8 cellular contexts compared by ENCODE assay signal in the genomic region with DNA sequence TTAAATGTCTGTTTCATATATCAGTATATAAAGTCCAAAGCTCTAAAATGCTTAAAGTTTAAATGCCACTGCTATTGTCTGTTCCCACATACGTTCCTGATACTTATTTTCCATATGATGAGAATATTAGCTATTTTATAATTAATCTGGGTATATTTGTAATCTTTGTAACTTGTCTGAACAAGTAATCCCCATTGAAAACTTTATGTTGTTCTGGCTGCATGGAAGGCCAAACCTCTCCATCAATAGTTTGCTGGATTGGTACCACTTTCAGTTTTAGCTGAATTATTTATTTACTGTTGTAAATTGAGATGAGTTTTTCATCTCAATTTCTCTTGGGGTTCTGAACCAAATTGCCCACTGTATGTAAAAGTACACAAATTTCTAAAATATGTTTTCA. TPM values are rescaled to one million over a fixed set of nuclear protein-coding genes. Genes with fewer than 3 reads are reported as not detected.
DNase-seq lines count a peak whose midpoint lies in the region; ATAC-seq, FAIRE-seq and TF ChIP-seq lines count a peak whose summit lies in the region.

No MANE protein-coding gene starts in this region.

- DNase-seq in GM06990 (ENCODE audit: extremely low read depth, insufficient read length) (no peak), Panc1 (ENCODE audit: low read depth, low spot score) (no peak), endothelial cell of umbilical vein (ENCODE audit: low read depth, low spot score) (peak; percentile 18), osteocyte (ENCODE audit: extremely low spot score, unreplicated experiment) (no peak), DMS53 (lab: John Stamatoyannopoulos, UW) (no peak), NCI-H2107 treated with DMSO at 0.1 percent for 48 hours (lab: John Stamatoyannopoulos, UW; ENCODE audit: unreplicated experiment) (no peak), Peyer's patch (no peak)

- peak overlapping the region; percentile 99 for H3K4me3 Mint-ChIP-seq in osteocyte (ENCODE audit: unreplicated experiment)

- H4K20me1 ChIP-seq in endothelial cell of umbilical vein (replicated peaks; ENCODE audit: control insufficient read depth, extremely low read depth, insufficient read depth, low read length) = no peaks in the 10 kb centered on the region

- intact Hi-C loops in Panc1 (cut with micrococcal nuclease; ENCODE audit: unreplicated experiment) (no loop called here), endothelial cell of umbilical vein (cut with micrococcal nuclease) (no loop called here)

- in situ Hi-C loops in Panc1 (cut with HindIII; ENCODE audit: low pct_unique_long_range_greater_than_20kb, low sequenced_read_pairs) = no loop called here

- H3K4me1 ChIP-seq in Panc1 (ENCODE audit: control insufficient read depth, insufficient read depth, low read length) (peaks cover 23% of the 10 kb centered on the region; the same call in 1 of the 2 replicates), endothelial cell of umbilical vein (ENCODE audit: control insufficient read depth, extremely low read depth, insufficient read depth, low read length) (peaks cover 25% of the 10 kb centered on the region), Peyer's patch (peaks cover 0 to 24% (median 0%) of the 10 kb centered on the region in 4 donors)

- no peak overlapping the region for H2AFZ ChIP-seq in endothelial cell of umbilical vein (ENCODE audit: low read depth, low read length)

- POLR2A ChIA-PET in Panc1 (lab: Charles Lee) (no interaction called here), endothelial cell of umbilical vein (lab: Charles Lee) (no interaction called here)

- TF ChIP-seq CTCF in GM06990 (IDR thresholded peaks at IDR 0.05; ENCODE audit: insufficient read depth, low read length, poor library complexity, severe bottlenecking) (no peak), Panc1 (IDR thresholded peaks at IDR 0.05) (no peak), endothelial cell of umbilical vein (IDR thresholded peaks at IDR 0.05; ENCODE audit: extremely low read depth in 1 of 2, insufficient read depth in 1 of 2, low read depth in 1 of 2, low read length in 2 of 2) (no peak), osteocyte (IDR thresholded peaks at IDR 0.05) (no peak), Peyer's patch (IDR thresholded peaks at IDR 0.05) (no peak)

- no peak for ATAC-seq in Panc1
- no peak for ATAC-seq in HG03520 (IDR thresholded peaks at IDR 0.05; ENCODE audit: unreplicated experiment)

- H3K4me1 Mint-ChIP-seq in osteocyte (ENCODE audit: unreplicated experiment) = peaks cover 43% of the 10 kb centered on the region

- H3K9me1 ChIP-seq in endothelial cell of umbilical vein (replicated peaks; ENCODE audit: control insufficient read depth, extremely low read depth, insufficient read depth, low read length) = no peaks in the 10 kb centered on the region

- peak overlapping the region; percentile 99 for H3K4me2 ChIP-seq in endothelial cell of umbilical vein (ENCODE audit: insufficient read depth, low read length)

- H3K27me3 Mint-ChIP-seq in osteocyte (ENCODE audit: unreplicated experiment) = no peaks in the 10 kb centered on the region

- peaks cover 5% of the 10 kb centered on the region for H3K36me3 Mint-ChIP-seq in osteocyte (ENCODE audit: unreplicated experiment)

- CTCF ChIA-PET in Panc1 (lab: Charles Lee) = no interaction called here
- CTCF ChIA-PET in endothelial cell of umbilical vein (lab: Charles Lee) = interaction anchor here (0.8 to 4.9 kb wide), 3 partner anchors 10 to 1551 kb away, joined by 3 to 59 read pairs (median 4); no protein-coding TSS in a partner anchor

- no peaks in the 10 kb centered on the region for H3K9me3 ChIP-seq in Panc1 (ENCODE audit: control insufficient read depth, insufficient read depth, low read depth, low read length)
- no peaks in the 10 kb centered on the region for H3K9me3 ChIP-seq in endothelial cell of umbilical vein (replicated peaks; ENCODE audit: control insufficient read depth, insufficient read depth, low read length)
- H3K9me3 ChIP-seq in Peyer's patch = no peaks in the 10 kb centered on the region

- peak overlapping the region; percentile 91 for H3K9ac ChIP-seq in endothelial cell of umbilical vein (replicated peaks; ENCODE audit: extremely low read depth, insufficient read depth, low read length)

- H3K27me3 ChIP-seq in GM06990 (replicated peaks; ENCODE audit: control insufficient read depth, insufficient read depth, low read length) (no peaks in the 10 kb centered on the region), Panc1 (ENCODE audit: control insufficient read depth, insufficient read depth, low read length) (no peaks in the 10 kb centered on the region), endothelial cell of umbilical vein (ENCODE audit: control insufficient read depth in 2 of 2, insufficient read depth in 2 of 2, low read length in 2 of 2) (no peaks in the 10 kb centered on the region), Peyer's patch (no peaks in the 10 kb centered on the region)

- 0 out of 2 replicates have a peak, but pooled peaks cover 1% of the 10 kb centered on the region for H3K36me3 ChIP-seq in GM06990 (ENCODE audit: control insufficient read depth, insufficient read depth, low read length)
- H3K36me3 ChIP-seq in Panc1 (ENCODE audit: control insufficient read depth, insufficient read depth, low read length) = peaks cover 2% of the 10 kb centered on the region; the same call in 1 of the 2 replicates
- no peaks in the 10 kb centered on the region for H3K36me3 ChIP-seq in endothelial cell of umbilical vein (ENCODE audit: control insufficient read depth in 2 of 2, extremely low read depth in 1 of 2, insufficient read depth in 2 of 2, low read length in 2 of 2)
- no peaks in the 10 kb centered on the region for H3K36me3 ChIP-seq in Peyer's patch

- H3K4me3 ChIP-seq in GM06990 (replicated peaks; ENCODE audit: low read depth, low read length) = peak overlapping the region; percentile 83
- peak overlapping the region; percentile 90 to 98 for H3K4me3 ChIP-seq in Panc1 (ENCODE audit: low read depth in 2 of 2, low read length in 2 of 2)
- H3K4me3 ChIP-seq in endothelial cell of umbilical vein (replicated peaks in 1 of 3; ENCODE audit: insufficient read depth in 1 of 3, low read depth in 1 of 3, low read length in 3 of 3) = peak overlapping the region; percentile 77 to 88 (median 88)
- peak overlapping the region in 2 of 4 donors; percentile 64 to 90 for H3K4me3 ChIP-seq in Peyer's patch

- H3K9me3 Mint-ChIP-seq in osteocyte (ENCODE audit: unreplicated experiment) = no peaks in the 10 kb centered on the region

- H3K79me2 ChIP-seq in endothelial cell of umbilical vein (ENCODE audit: control insufficient read depth, insufficient read depth, low read length) = peaks cover 64% of the 10 kb centered on the region

- BruUV-seq in Panc1 (replicated peaks; lab: Mats Ljungman, UMichigan) = no TSS peak
- BruUV-seq in endothelial cell of umbilical vein (replicated peaks; lab: Mats Ljungman, UMichigan) = no TSS peak

- H3K27ac ChIP-seq in Panc1 (ENCODE audit: low read length) = peak overlapping the region; percentile 93
- no peak overlapping the region for H3K27ac ChIP-seq in endothelial cell of umbilical vein (ENCODE audit: insufficient read depth, low read depth, low read length)
- peak overlapping the region in 2 of 4 donors; percentile 96 to 97 for H3K27ac ChIP-seq in Peyer's patch

- TF ChIP-seq POLR2A in endothelial cell of umbilical vein (IDR thresholded peaks at IDR 0.05; ENCODE audit: low read depth, low read length) (no peak), Peyer's patch (IDR thresholded peaks at IDR 0.05) (no peak)

- no peak for FAIRE-seq in endothelial cell of umbilical vein (lab: Jason Lieb, UNC)

- dilution Hi-C loops in endothelial cell of umbilical vein (cut with MboI; ENCODE audit: extremely low pct_ligation_motif_present, low sequenced_read_pairs) = no loop called here

- H3K27ac Mint-ChIP-seq in osteocyte (ENCODE audit: unreplicated experiment) = peak overlapping the region; percentile 97

TF ChIP-seq in endothelial cell of umbilical vein, 7 proteins besides CTCF, POLR2A, EP300 and RAD21 (continues in another document):
- no peak for TF ChIP-seq GATA2 (IDR thresholded peaks at IDR 0.05; ENCODE audit: insufficient read depth, insufficient read length, low read depth, low read length)
- TF ChIP-seq MYC (IDR thresholded peaks at IDR 0.05; ENCODE audit: low read depth, low read length) = no peak
- no peak for TF ChIP-seq POLR2AphosphoS5 (IDR thresholded peaks at IDR 0.05; ENCODE audit: insufficient read depth, low read depth, low read length)
- TF ChIP-seq JUN (IDR thresholded peaks at IDR 0.05; ENCODE audit: borderline replicate concordance, insufficient read depth, insufficient read length, low read depth) = no peak
- TF ChIP-seq MAX (IDR thresholded peaks at IDR 0.05; ENCODE audit: insufficient read depth, insufficient read length) = no peak
- TF ChIP-seq EZH2 (IDR thresholded peaks at IDR 0.05; ENCODE audit: borderline replicate concordance, low read depth, low read length, severe bottlenecking) = no peak

RNA-seq across cellular contexts. Expression of gene MBD5, which starts 1.5 kb away (rescaled TPM):
- total RNA-seq in Panc1 (2021; ENCODE audit: unreplicated experiment) = 40.2 TPM
- 22.8 TPM for polyA plus RNA-seq in Panc1 (2012; ENCODE audit: insufficient read length)
- total RNA-seq in endothelial cell of umbilical vein = 34.8 and 37.0 TPM in 2 replicates
- polyA plus RNA-seq in endothelial cell of umbilical vein = 10.9 and 11.3 TPM in 2 replicates
- polyA plus RNA-seq in endothelial cell of umbilical vein (2011; cell fraction: cytosol; rRNA removed) = 7.5 and 9.0 TPM in 2 replicates
- 30.3 and 31.9 TPM in 2 replicates for polyA plus RNA-seq in endothelial cell of umbilical vein (2011; cell fraction: nucleus; rRNA removed)
- 12.5 and 13.5 TPM in 2 replicates for polyA plus RNA-seq in endothelial cell of umbilical vein (2012)
- 89.0 and 146 TPM in 2 replicates for polyA minus RNA-seq in endothelial cell of umbilical vein
- 9.9 TPM for polyA minus RNA-seq in endothelial cell of umbilical vein (2011; cell fraction: cytosol; rRNA and poly(A)+ RNA removed)
- 223 and 229 TPM in 2 replicates for polyA minus RNA-seq in endothelial cell of umbilical vein (2011; cell fraction: nucleus; rRNA and poly(A)+ RNA removed)
- total RNA-seq in osteocyte = 44.9 and 51.7 TPM in 2 replicates
- total RNA-seq in Peyer's patch = 10 to 100 TPM; 22.9 to 44.2 (median 40.2) TPM

RNA-seq across cellular contexts. Expression of gene ORC4, which starts 1.8 kb away (rescaled TPM):
- total RNA-seq in Panc1 (2021; ENCODE audit: unreplicated experiment) (43.3 TPM), endothelial cell of umbilical vein (24.5 and 27.0 TPM in 2 replicates), osteocyte (42.1 and 45.0 TPM in 2 replicates), Peyer's patch (10 to 100 TPM; 21.4 to 31.0 (median 26.1) TPM)
- 25.8 TPM for polyA plus RNA-seq in Panc1 (2012; ENCODE audit: insufficient read length)
- polyA plus RNA-seq in endothelial cell of umbilical vein = 12.0 and 25.2 TPM in 2 replicates
- polyA plus RNA-seq in endothelial cell of umbilical vein (2011; cell fraction: cytosol; rRNA removed) = 16.2 and 29.1 TPM in 2 replicates
- polyA plus RNA-seq in endothelial cell of umbilical vein (2011; cell fraction: nucleus; rRNA removed) = 25.7 and 34.6 TPM in 2 replicates
- 20.1 and 29.8 TPM in 2 replicates for polyA plus RNA-seq in endothelial cell of umbilical vein (2012)
- 11.3 and 16.1 TPM in 2 replicates for polyA minus RNA-seq in endothelial cell of umbilical vein
- polyA minus RNA-seq in endothelial cell of umbilical vein (2011; cell fraction: cytosol; rRNA and poly(A)+ RNA removed) = 24.8 TPM
- polyA minus RNA-seq in endothelial cell of umbilical vein (2011; cell fraction: nucleus; rRNA and poly(A)+ RNA removed) = 28.6 and 39.8 TPM in 2 replicates
